ENCODE assay signal across 1 cellular context in the genomic region with DNA sequence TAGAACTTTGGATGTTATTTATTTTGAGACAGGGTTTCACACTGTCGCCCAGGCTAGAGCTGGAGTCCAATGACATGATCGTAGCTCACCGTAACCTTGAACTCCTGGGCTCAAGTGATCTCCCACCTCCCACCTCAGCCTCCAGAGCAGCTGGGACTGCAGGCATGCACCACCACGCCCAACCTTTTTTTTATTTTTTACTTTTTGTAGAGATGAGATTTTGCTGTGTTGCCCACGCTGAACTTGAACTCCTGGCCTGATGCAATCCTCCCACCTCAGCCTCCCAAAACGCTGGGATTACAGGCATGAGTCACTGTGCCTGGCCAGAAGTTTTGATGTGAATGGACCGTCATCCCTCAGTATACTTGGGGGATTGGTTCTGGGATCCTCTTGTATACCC.
TF ChIP-seq lines count a peak whose summit lies in the region.

No MANE protein-coding gene starts in this region.

TF ChIP-seq in K562, 482 proteins besides CTCF, POLR2A, EP300 and RAD21:
- TF ChIP-seq, protein P1, sequence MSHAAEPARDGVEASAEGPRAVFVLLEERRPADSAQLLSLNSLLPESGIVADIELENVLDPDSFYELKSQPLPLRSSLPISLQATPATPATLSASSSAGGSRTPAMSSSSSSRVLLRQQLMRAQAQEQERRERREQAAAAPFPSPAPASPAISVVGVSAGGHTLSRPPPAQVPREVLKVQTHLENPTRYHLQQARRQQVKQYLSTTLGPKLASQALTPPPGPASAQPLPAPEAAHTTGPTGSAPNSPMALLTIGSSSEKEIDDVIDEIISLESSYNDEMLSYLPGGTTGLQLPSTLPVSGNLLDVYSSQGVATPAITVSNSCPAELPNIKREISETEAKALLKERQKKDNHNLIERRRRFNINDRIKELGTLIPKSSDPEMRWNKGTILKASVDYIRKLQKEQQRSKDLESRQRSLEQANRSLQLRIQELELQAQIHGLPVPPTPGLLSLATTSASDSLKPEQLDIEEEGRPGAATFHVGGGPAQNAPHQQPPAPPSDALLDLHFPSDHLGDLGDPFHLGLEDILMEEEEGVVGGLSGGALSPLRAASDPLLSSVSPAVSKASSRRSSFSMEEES (CRISPR knock-in tag; IDR thresholded peaks at IDR 0.05), result no peak
- no peak for TF ChIP-seq CEBPG (CRISPR knock-in tag; IDR thresholded peaks at IDR 0.05)
- 0 out of 4 replicates have a peak, but pooled peaks of 1 of the 2 experiments have one; percentile 24 for TF ChIP-seq CEBPG (tag; conservative IDR thresholded peaks at IDR 0.05 in 1 of 2, IDR thresholded peaks at IDR 0.05 in 1 of 2)
- peak; percentile 60; the same call in 1 of the 2 replicates for TF ChIP-seq JUND (IDR thresholded peaks at IDR 0.05; ENCODE audit: borderline replicate concordance, low read depth, low read length)
- TF ChIP-seq JUND (tag; IDR thresholded peaks at IDR 0.05; ENCODE audit: borderline replicate concordance, low read depth, low read length), result no peak; the same call in 2 of the 3 replicates
- peak; percentile 68 for TF ChIP-seq ATF3 (IDR thresholded peaks at IDR 0.05)
- TF ChIP-seq ATF3 (CRISPR knock-in tag; conservative IDR thresholded peaks at IDR 0.05), result no peak
- TF ChIP-seq NR2C2 (CRISPR knock-in tag; IDR thresholded peaks at IDR 0.05), result no peak
- peak; percentile 29; the same call in 1 of the 2 replicates for TF ChIP-seq NR2C2 (tag; IDR thresholded peaks at IDR 0.05)
- TF ChIP-seq KLF6 (CRISPR knock-in tag; IDR thresholded peaks at IDR 0.05; ENCODE audit: borderline replicate concordance), result no peak
- TF ChIP-seq KDM1A (IDR thresholded peaks at IDR 0.05), result peak in 1 of 2 experiments; percentile 54; a peak in 1 of 4 replicates
- no peak for TF ChIP-seq FOSL1 (tag; conservative IDR thresholded peaks at IDR 0.05)
- no peak for TF ChIP-seq ZNF134 (CRISPR knock-in tag; conservative IDR thresholded peaks at IDR 0.05)
- TF ChIP-seq GTF2E2 (tag; IDR thresholded peaks at IDR 0.05), result no peak
- no peak for TF ChIP-seq MTA2 (IDR thresholded peaks at IDR 0.05; ENCODE audit: low read depth)
- TF ChIP-seq ZNF232 (CRISPR knock-in tag; IDR thresholded peaks at IDR 0.05), result no peak
- no peak for TF ChIP-seq ZNF280A (IDR thresholded peaks at IDR 0.05; ENCODE audit: low read depth, partially characterized antibody)
